Comparison of ENCODE assay signal across 8 cellular contexts in the genomic region with DNA sequence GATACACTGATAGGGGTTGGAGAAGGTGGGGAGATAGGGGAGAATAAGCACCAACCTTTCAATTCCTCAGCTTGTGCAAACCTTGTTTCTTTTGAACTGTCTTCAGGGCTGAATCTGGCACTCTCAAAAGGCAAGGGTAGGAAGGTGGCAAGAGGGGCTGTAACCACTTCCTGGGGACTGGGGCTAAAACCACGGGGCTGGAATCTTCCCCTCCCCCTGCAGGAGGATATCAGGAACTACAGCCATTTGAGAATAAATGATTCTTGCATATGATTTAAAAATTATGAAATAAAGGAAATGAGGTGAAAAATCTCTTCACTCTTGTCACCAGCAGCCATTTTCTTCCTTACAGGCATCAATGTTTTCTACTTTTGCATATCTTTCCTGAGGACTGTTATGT.
A peak's percentile ranks its signal among the peaks of the same experiment; 100 is the strongest.
DNase-seq lines count a peak whose midpoint lies in the region; ATAC-seq and TF ChIP-seq lines count a peak whose summit lies in the region.

No MANE protein-coding gene starts in this region.

- ATAC-seq in stimulated activated naive CD8-positive, alpha-beta T cell treated with anti-CD3 and anti-CD28 coated beads, Interleukin-15, Interleukin-2, amounts not matched to agents 100 U/mL and 50 U/mL, for 24 hours = no peak
- no peak for ATAC-seq in HG02798 (IDR thresholded peaks at IDR 0.05; ENCODE audit: poor library complexity, unreplicated experiment)
- ATAC-seq in GM19452 (IDR thresholded peaks at IDR 0.05; ENCODE audit: unreplicated experiment) = no peak
- no peak for ATAC-seq in GM18498 (IDR thresholded peaks at IDR 0.05; ENCODE audit: unreplicated experiment)

- TF ChIP-seq CTCF in GM13977 (IDR thresholded peaks at IDR 0.05; ENCODE audit: extremely low read depth, insufficient read depth, missing control alignments) (peak; percentile 22), foreskin fibroblast (IDR thresholded peaks at IDR 0.05; ENCODE audit: low read depth, low read length) (peak; percentile 51)

- DNase-seq in AML-193 (lab: John Stamatoyannopoulos, UW) = peak; percentile 17 to 48
- no peak for DNase-seq in GM13977 (ENCODE audit: low spot score)
- DNase-seq in SKM-1 (lab: John Stamatoyannopoulos, UW; ENCODE audit: unreplicated experiment) = peak; percentile 57
- no peak for DNase-seq in foreskin fibroblast
- DNase-seq in stimulated activated naive CD8-positive, alpha-beta T cell treated with anti-CD3 and anti-CD28 coated beads, Interleukin-15, Interleukin-2, amounts not matched to agents 100 U/mL and 50 U/mL, for 24 hours = peak; percentile 33

- no peak overlapping the region for H3K4me3 ChIP-seq in foreskin fibroblast (ENCODE audit: low read depth in 1 of 2, low read length in 2 of 2)

- in situ Hi-C loops in GM13977 (cut with MboI; ENCODE audit: low pct_unique_long_range_greater_than_20kb, low sequenced_read_pairs, unreplicated experiment) = no loop called here

Comparison
In these comparisons a context has a peak if more than half of its experiments do, and no peak if none do; other contexts are left out.
1. DNase-seq: peak in AML-193 (2 of 2), SKM-1 (single experiment) and stimulated activated naive CD8-positive, alpha-beta T cell treated with anti-CD3 and anti-CD28 coated beads, Interleukin-15, Interleukin-2, amounts not matched to agents 100 U/mL and 50 U/mL, for 24 hours (single experiment); none in GM13977 (single experiment) and foreskin fibroblast (0 of 2).